In genomic region chr14:33040548-33041140, GRCh38 we compare ENCODE assay signal across 17 cellular contexts.
DNase-seq lines count a peak whose midpoint lies in the region; ATAC-seq and TF ChIP-seq lines count a peak whose summit lies in the region.
"Had no signal": no experiment of that assay in that cellular context is flagged by ENCODE, and none has a peak within 500 bp of the region (broad histone marks: within the 10 kb centered on the region; RNA-seq: fewer than 3 reads in every experiment).

No MANE protein-coding gene starts in this region.

- TF ChIP-seq POLR2A in sigmoid colon (IDR thresholded peaks at IDR 0.05): no peak

- 76 to 84% methylated on average over 3 of the region's 3 CpGs for WGBS in sigmoid colon, 2 donors

- no peak for TF ChIP-seq EP300 in sigmoid colon (IDR thresholded peaks at IDR 0.05)

- TF ChIP-seq CTCF in GM12865 (IDR thresholded peaks at IDR 0.05; ENCODE audit: insufficient read depth, low read depth, low read length, missing control alignments) (no peak), astrocyte of the spinal cord (IDR thresholded peaks at IDR 0.05; ENCODE audit: low read depth, low read length) (no peak), glutamatergic neuron (IDR thresholded peaks at IDR 0.05; ENCODE audit: partially characterized antibody, unreplicated experiment) (no peak), sigmoid colon (IDR thresholded peaks at IDR 0.05) (no peak)

- peaks cover 5% of the 10 kb centered on the region for H3K9me3 Mint-ChIP-seq in glutamatergic neuron (ENCODE audit: unreplicated experiment)
- H3K9me3 Mint-ChIP-seq in activated CD4-positive, alpha-beta memory T cell treated with anti-CD3 and anti-CD28 coated beads, Interleukin-2, amount 10 ng/mL, durations not matched to agents 7 days and 5 days: peaks cover 3% of the 10 kb centered on the region

- no peaks in the 10 kb centered on the region for H3K27me3 ChIP-seq in sigmoid colon
- H3K27me3 ChIP-seq: SJSA1 had no signal

- H3K4me1 Mint-ChIP-seq in glutamatergic neuron (ENCODE audit: low read depth, unreplicated experiment): no peaks in the 10 kb centered on the region
- no peaks in the 10 kb centered on the region for H3K4me1 Mint-ChIP-seq in activated CD4-positive, alpha-beta memory T cell treated with anti-CD3 and anti-CD28 coated beads, Interleukin-2, amount 10 ng/mL, durations not matched to agents 7 days and 5 days

- no peak overlapping the region for H3K4me3 Mint-ChIP-seq in glutamatergic neuron (ENCODE audit: unreplicated experiment)
- H3K4me3 Mint-ChIP-seq in activated CD4-positive, alpha-beta memory T cell treated with anti-CD3 and anti-CD28 coated beads, Interleukin-2, amount 10 ng/mL, durations not matched to agents 7 days and 5 days: no peak overlapping the region

- H3K36me3 ChIP-seq in sigmoid colon: no peaks in the 10 kb centered on the region
- H3K36me3 ChIP-seq: SJSA1 had no signal

- H3K9me3 ChIP-seq in sigmoid colon: peaks cover 0 to 4% (median 2%) of the 10 kb centered on the region in 4 donors
- H3K9me3 ChIP-seq: SJSA1 had no signal

- intact Hi-C loops in sigmoid colon (cut with DNase I): no loop called here

- H3K27ac Mint-ChIP-seq in glutamatergic neuron (ENCODE audit: unreplicated experiment): no peak overlapping the region
- no peak overlapping the region for H3K27ac Mint-ChIP-seq in activated CD4-positive, alpha-beta memory T cell treated with anti-CD3 and anti-CD28 coated beads, Interleukin-2, amount 10 ng/mL, durations not matched to agents 7 days and 5 days

- in situ Hi-C loops in astrocyte of the spinal cord (cut with HindIII; ENCODE audit: low sequenced_read_pairs): no loop called here

- no peak overlapping the region for H3K27ac ChIP-seq in sigmoid colon
- H3K27ac ChIP-seq: SJSA1 had no signal

- DNase-seq in GM12865 (ENCODE audit: low read depth) (peak; percentile 3), astrocyte of the spinal cord (ENCODE audit: low read depth, low spot score) (peak; percentile 17), glutamatergic neuron (no peak), NCI-H446 treated with DMSO at 0.1 percent for 48 hours (lab: John Stamatoyannopoulos, UW) (no peak), sigmoid colon (no peak)
- no peak for DNase-seq in activated CD4-positive, alpha-beta memory T cell treated with anti-CD3 and anti-CD28 coated beads, Interleukin-2, amount 10 ng/mL, durations not matched to agents 7 days and 5 days
- DNase-seq: COR-L47, H7, KG1, NCI-H1092 treated with DMSO at 0.1 percent for 48 hours, NCI-H2081 treated with DMSO at 0.1 percent for 48 hours, NCI-H524, PC-3 had no signal

- H3K4me3 ChIP-seq in GM12865 (ENCODE audit: low read depth, low read length) (no peak overlapping the region), astrocyte of the spinal cord (ENCODE audit: low read depth, low read length) (no peak overlapping the region), sigmoid colon (no peak overlapping the region)
- H3K4me3 ChIP-seq: SJSA1 had no signal

- no peaks in the 10 kb centered on the region for H3K4me1 ChIP-seq in sigmoid colon
- H3K4me1 ChIP-seq: SJSA1 had no signal

- peaks cover 8% of the 10 kb centered on the region for H3K36me3 Mint-ChIP-seq in glutamatergic neuron (ENCODE audit: unreplicated experiment)
- H3K36me3 Mint-ChIP-seq in activated CD4-positive, alpha-beta memory T cell treated with anti-CD3 and anti-CD28 coated beads, Interleukin-2, amount 10 ng/mL, durations not matched to agents 7 days and 5 days (ENCODE audit: low read depth): no peaks in the 10 kb centered on the region

- CTCF ChIA-PET in activated CD4-positive, alpha-beta memory T cell treated with anti-CD3 and anti-CD28 coated beads, Interleukin-2, amount 10 ng/mL, durations not matched to agents 7 days and 5 days (lab: Charles Lee): no interaction called here

- ATAC-seq in GM19035 (IDR thresholded peaks at IDR 0.05; ENCODE audit: unreplicated experiment) (peak; percentile 70), HG03439 (IDR thresholded peaks at IDR 0.05; ENCODE audit: unreplicated experiment) (peak; percentile 73)
- ATAC-seq: HepG2, PC-3 had no signal

- POLR2A ChIA-PET in activated CD4-positive, alpha-beta memory T cell treated with anti-CD3 and anti-CD28 coated beads, Interleukin-2, amount 10 ng/mL, durations not matched to agents 7 days and 5 days (lab: Charles Lee): no interaction called here

- H3K27me3 Mint-ChIP-seq in glutamatergic neuron (ENCODE audit: unreplicated experiment): no peaks in the 10 kb centered on the region
- no peaks in the 10 kb centered on the region for H3K27me3 Mint-ChIP-seq in activated CD4-positive, alpha-beta memory T cell treated with anti-CD3 and anti-CD28 coated beads, Interleukin-2, amount 10 ng/mL, durations not matched to agents 7 days and 5 days

Comparison
In these comparisons a context has a peak if more than half of its experiments do, and no peak if none do; other contexts are left out.
1. DNase-seq: peak in GM12865 (single experiment) and astrocyte of the spinal cord (single experiment); none in glutamatergic neuron (single experiment), activated CD4-positive, alpha-beta memory T cell treated with anti-CD3 and anti-CD28 coated beads, Interleukin-2, amount 10 ng/mL, durations not matched to agents 7 days and 5 days (single experiment), NCI-H446 treated with DMSO at 0.1 percent for 48 hours (single experiment) and sigmoid colon (single experiment).